In genomic region chr21:31908106-31909031, GRCh38 we compare ENCODE assay signal across 14 cellular contexts. TPM values are rescaled to one million over a fixed set of nuclear protein-coding genes. Genes with fewer than 3 reads are reported as not detected.
DNase-seq lines count a peak whose midpoint lies in the region; TF ChIP-seq lines count a peak whose summit lies in the region.
"Had no signal": no experiment of that assay in that cellular context is flagged by ENCODE, and none has a peak within 500 bp of the region (broad histone marks: within the 10 kb centered on the region; RNA-seq: fewer than 3 reads in every experiment).

No MANE protein-coding gene starts in this region.

- peaks cover 7% of the 10 kb centered on the region for H3K4me1 Mint-ChIP-seq in MCF 10A (ENCODE audit: insufficient read depth, unreplicated experiment)
- H3K4me1 Mint-ChIP-seq in endodermal cell, result peaks cover 52% of the 10 kb centered on the region
- peaks cover 94% of the 10 kb centered on the region for H3K4me1 Mint-ChIP-seq in mesothelial cell of epicardium

- TF ChIP-seq POLR2A in breast epithelium (IDR thresholded peaks at IDR 0.05) (no peak), uterus (IDR thresholded peaks at IDR 0.05) (no peak)

- H3K36me3 Mint-ChIP-seq in MCF 10A (ENCODE audit: insufficient read depth, unreplicated experiment) (no peaks in the 10 kb centered on the region), endodermal cell (ENCODE audit: low read depth) (peaks cover 1% of the 10 kb centered on the region), mesothelial cell of epicardium (no peaks in the 10 kb centered on the region)

- no peaks in the 10 kb centered on the region for H3K9me3 ChIP-seq in breast epithelium
- H3K9me3 ChIP-seq in endodermal cell (ENCODE audit: control insufficient read depth, low read length), result no peaks in the 10 kb centered on the region
- no peaks in the 10 kb centered on the region for H3K9me3 ChIP-seq in uterus
- H3K9me3 ChIP-seq: A549 had no signal

- H3K4me3 Mint-ChIP-seq in MCF 10A (ENCODE audit: unreplicated experiment) (no peak overlapping the region), endodermal cell (peak overlapping the region; percentile 43), mesothelial cell of epicardium (peak overlapping the region; percentile 22)

- CTCF ChIA-PET in MCF 10A (lab: Yijun Ruan, JAX), result interaction anchor here (0.7 kb wide), 1 partner anchor 10 kb away, joined by 3 read pairs; no protein-coding TSS in a partner anchor

- no peaks in the 10 kb centered on the region for H3K9me3 Mint-ChIP-seq in MCF 10A (ENCODE audit: unreplicated experiment)
- H3K9me3 Mint-ChIP-seq in endodermal cell, result peaks cover 7% of the 10 kb centered on the region
- H3K9me3 Mint-ChIP-seq in mesothelial cell of epicardium, result no peaks in the 10 kb centered on the region

- peaks cover 0 to 9% of the 10 kb centered on the region in 2 donors for H3K4me1 ChIP-seq in breast epithelium
- H3K4me1 ChIP-seq in endodermal cell (ENCODE audit: control insufficient read depth, insufficient read depth, low read length), result peaks cover 9% of the 10 kb centered on the region
- H3K4me1 ChIP-seq in uterus, result peaks cover 0 to 4% of the 10 kb centered on the region in 2 donors

- H3K27me3 Mint-ChIP-seq in MCF 10A (ENCODE audit: insufficient read depth, unreplicated experiment) (peaks cover 14% of the 10 kb centered on the region), endodermal cell (ENCODE audit: insufficient read depth) (peaks cover 1% of the 10 kb centered on the region), mesothelial cell of epicardium (ENCODE audit: low read depth) (no peaks in the 10 kb centered on the region)

- WGBS in endodermal cell (ENCODE audit: insufficient coverage in 1 of 2, insufficient read length in 1 of 2), 2 experiments, result 70 to 76% methylated on average over 18 to 20 of the region's 20 CpGs

- no peak overlapping the region for H3K27ac Mint-ChIP-seq in MCF 10A (ENCODE audit: low read depth, unreplicated experiment)
- H3K27ac Mint-ChIP-seq in endodermal cell, result peak overlapping the region; percentile 70
- peak overlapping the region; percentile 92 for H3K27ac Mint-ChIP-seq in mesothelial cell of epicardium

- BruUV-seq in MCF 10A (replicated peaks; lab: Mats Ljungman, UMichigan), result no TSS peak

- H3K36me3 ChIP-seq in breast epithelium (no peaks in the 10 kb centered on the region), endodermal cell (ENCODE audit: control insufficient read depth, insufficient read depth, low read length) (no peaks in the 10 kb centered on the region), uterus (no peaks in the 10 kb centered on the region)

- H3K27me3 ChIP-seq in breast epithelium, result no peaks in the 10 kb centered on the region
- no peaks in the 10 kb centered on the region for H3K27me3 ChIP-seq in endodermal cell (ENCODE audit: control insufficient read depth, insufficient read depth, low read length, poor library complexity, severe bottlenecking)
- H3K27me3 ChIP-seq in uterus, result no peaks in the 10 kb centered on the region

- H3K27ac ChIP-seq in breast epithelium, result peak overlapping the region; percentile 71 to 84
- H3K27ac ChIP-seq in endodermal cell (ENCODE audit: low read depth, low read length), result peak overlapping the region; percentile 85
- peak overlapping the region; percentile 57 to 77 for H3K27ac ChIP-seq in uterus
- H3K27ac ChIP-seq: A549, KMS-11 had no signal

- intact Hi-C loops in breast epithelium (cut with DNase I; ENCODE audit: low total_unique reads), result no loop called here
- intact Hi-C loops in MCF 10A (cut with micrococcal nuclease), result no loop called here
- intact Hi-C loops in uterus (cut with DNase I; ENCODE audit: low total_unique reads), result no loop called here

- POLR2A ChIA-PET in MCF 10A (lab: Yijun Ruan, JAX), result no interaction called here

- H3K9ac ChIP-seq in endodermal cell (ENCODE audit: extremely low read depth, low read length, poor library complexity, severe bottlenecking), result no peak overlapping the region
- H3K9ac ChIP-seq: KMS-11 had no signal

- H3K4me3 ChIP-seq in breast epithelium, result peak overlapping the region in 2 of 3 donors; percentile 6 to 45
- no peak overlapping the region for H3K4me3 ChIP-seq in endodermal cell (ENCODE audit: low read length)
- peak overlapping the region in 1 of 2 donors; percentile 12 for H3K4me3 ChIP-seq in uterus
- H3K4me3 ChIP-seq: A549 had no signal

- DNase-seq in breast epithelium (ENCODE audit: low spot score in 2 of 2) (peak; percentile 70 to 73), MCF 10A (ENCODE audit: unreplicated experiment) (no peak), endodermal cell (peak; percentile 83), mesothelial cell of epicardium (ENCODE audit: low spot score in 2 of 2, unreplicated experiment in 2 of 2) (peak in 1 of 2 experiments; percentile 60), uterus (peak; percentile 40 to 53), HK-2 (ENCODE audit: unreplicated experiment) (no peak), SHP77 treated with DMSO at 0.1 percent for 48 hours (lab: John Stamatoyannopoulos, UW) (no peak), NCI-H748 (lab: John Stamatoyannopoulos, UW; ENCODE audit: unreplicated experiment) (no peak)
- DNase-seq: caudate nucleus, DND-41, NCI-H345, Right ventricle myocardium superior had no signal

- TF ChIP-seq CTCF in breast epithelium (IDR thresholded peaks at IDR 0.05) (no peak), MCF 10A (IDR thresholded peaks at IDR 0.05; ENCODE audit: unreplicated experiment) (no peak), endodermal cell (conservative IDR thresholded peaks at IDR 0.05) (no peak), mesothelial cell of epicardium (IDR thresholded peaks at IDR 0.05; ENCODE audit: unreplicated experiment) (no peak), uterus (IDR thresholded peaks at IDR 0.05) (no peak)

RNA-seq across cellular contexts. Expression of gene HUNK, which starts 35.5 kb away (rescaled TPM):
- total RNA-seq in breast epithelium (1 to 10 TPM in 2 of 3 donors, under 1 TPM in 1; 0.32 to 2.0 (median 1.3) TPM), MCF 10A (2022) (not detected in 2 replicates), endodermal cell (1 to 10 TPM; 5.8 to 8.4 TPM), mesothelial cell of epicardium (58.8 to 61.4 TPM (median 60.6 TPM) in 3 replicates), uterus (1 to 10 TPM; 1.5 to 8.8 (median 4.6) TPM)
- 8.8 TPM for polyA plus RNA-seq in endodermal cell (2013, experiment 1 of 2)
- polyA plus RNA-seq in endodermal cell (2013, experiment 2 of 2), result 8.4 TPM

Comparison
In these comparisons a context has a peak if more than half of its experiments do, and no peak if none do; other contexts are left out.
1. DNase-seq: peak in breast epithelium (2 of 2), endodermal cell (single experiment) and uterus (2 of 2); none in MCF 10A (single experiment), HK-2 (single experiment), SHP77 treated with DMSO at 0.1 percent for 48 hours (single experiment) and NCI-H748 (single experiment).
2. Peak in every context shown above with its lines, with median percentiles within 50 percentile points of each other: H3K27ac ChIP-seq.